ENCODE assay signal across 18 cellular contexts in genomic region chr1:168864266-168864665, GRCh38.
DNase-seq lines count a peak whose midpoint lies in the region; ATAC-seq and TF ChIP-seq lines count a peak whose summit lies in the region.
"Had no signal": no experiment of that assay in that cellular context is flagged by ENCODE, and none has a peak within 500 bp of the region (broad histone marks: within the 10 kb centered on the region; RNA-seq: fewer than 3 reads in every experiment).

No MANE protein-coding gene starts in this region.

- CTCF ChIA-PET in mammary epithelial cell (lab: Charles Lee; ENCODE audit: low non-redundant PET) = interaction anchor here (0.7 kb wide), 1 partner anchor 157 kb away, joined by 3 read pairs; no protein-coding TSS in a partner anchor

- TF ChIP-seq POLR2A in gastrocnemius medialis (IDR thresholded peaks at IDR 0.05) (no peak), tibial nerve (IDR thresholded peaks at IDR 0.05) (no peak)

- intact Hi-C loops in mammary epithelial cell (cut with micrococcal nuclease) = no loop called here
- intact Hi-C loops in gastrocnemius medialis (cut with DNase I; ENCODE audit: low total_unique reads) = no loop called here

- peaks cover 17% of the 10 kb centered on the region for H3K4me1 Mint-ChIP-seq in mesothelial cell of epicardium
- H3K4me1 Mint-ChIP-seq: B cell had no signal

- H3K4me1 ChIP-seq in BLaER1 (peaks cover 15% of the 10 kb centered on the region), mammary epithelial cell (ENCODE audit: insufficient read depth, low read length) (no peaks in the 10 kb centered on the region), gastrocnemius medialis (peaks cover 0 to 12% of the 10 kb centered on the region in 2 donors), tibial nerve (peaks cover 0 to 6% (median 0%) of the 10 kb centered on the region in 4 donors)
- H3K4me1 ChIP-seq: SJCRH30 had no signal

- DNase-seq in mammary epithelial cell (no peak), mesothelial cell of epicardium (ENCODE audit: low spot score in 2 of 2, unreplicated experiment in 2 of 2) (no peak), gastrocnemius medialis (no peak), tibial nerve (ENCODE audit: low spot score in 2 of 2) (no peak), WERI-Rb-1 (no peak), GM19240 (ENCODE audit: insufficient read length, low spot score) (no peak)
- DNase-seq: ACHN, DMS153, EL, H7, Kasumi-1, NCI-H1417, NCI-H2029, NCI-H510A treated with DMSO at 0.1 percent for 48 hours, SJCRH30 had no signal

- H3K9ac ChIP-seq in BLaER1 (no peak overlapping the region), mammary epithelial cell (ENCODE audit: insufficient read depth, low read length) (no peak overlapping the region)

- no peak overlapping the region for H3K4me3 Mint-ChIP-seq in mesothelial cell of epicardium
- H3K4me3 Mint-ChIP-seq: B cell had no signal

- H3K27ac ChIP-seq in BLaER1 (no peak overlapping the region; the same call in 1 of the 2 replicates), mammary epithelial cell (ENCODE audit: insufficient read depth, low read depth, low read length) (no peak overlapping the region), gastrocnemius medialis (peak overlapping the region; percentile 5 to 48 (median 27)), tibial nerve (no peak overlapping the region), WERI-Rb-1 (no peak overlapping the region)
- H3K27ac ChIP-seq: SJCRH30 had no signal

- peak overlapping the region; percentile 49 for H3K27ac Mint-ChIP-seq in mesothelial cell of epicardium
- H3K27ac Mint-ChIP-seq: B cell had no signal

- H3K4me2 ChIP-seq in BLaER1 (peak overlapping the region; percentile 46; the same call in 1 of the 2 replicates), mammary epithelial cell (ENCODE audit: insufficient read depth, low read depth, low read length) (no peak overlapping the region)

- H4K20me1 ChIP-seq in BLaER1 = no peaks in the 10 kb centered on the region
- H4K20me1 ChIP-seq in mammary epithelial cell (ENCODE audit: insufficient read depth, low read length) = no peaks in the 10 kb centered on the region

- no TSS peak for BruUV-seq in mammary epithelial cell (replicated peaks; lab: Mats Ljungman, UMichigan)

- ATAC-seq in gastrocnemius medialis (no peak), HG03175 (IDR thresholded peaks at IDR 0.05; ENCODE audit: unreplicated experiment) (no peak)

- peaks cover 13% of the 10 kb centered on the region for H3K9me3 ChIP-seq in BLaER1
- no peaks in the 10 kb centered on the region for H3K9me3 ChIP-seq in mammary epithelial cell (replicated peaks; ENCODE audit: insufficient read depth, low read length)
- H3K9me3 ChIP-seq in gastrocnemius medialis = no peaks in the 10 kb centered on the region
- H3K9me3 ChIP-seq in tibial nerve = peaks cover 0 to 10% (median 0%) of the 10 kb centered on the region in 4 donors
- no peaks in the 10 kb centered on the region for H3K9me3 ChIP-seq in WERI-Rb-1 (ENCODE audit: severe bottlenecking)
- H3K9me3 ChIP-seq: SJCRH30 had no signal

- no peaks in the 10 kb centered on the region for H3K36me3 ChIP-seq in BLaER1
- no peaks in the 10 kb centered on the region for H3K36me3 ChIP-seq in mammary epithelial cell (ENCODE audit: insufficient read depth, low read length)
- no peaks in the 10 kb centered on the region for H3K36me3 ChIP-seq in gastrocnemius medialis
- H3K36me3 ChIP-seq in tibial nerve = no peaks in the 10 kb centered on the region
- no peaks in the 10 kb centered on the region for H3K36me3 ChIP-seq in WERI-Rb-1
- H3K36me3 ChIP-seq: SJCRH30 had no signal

- peaks cover 5% of the 10 kb centered on the region for H3K36me3 Mint-ChIP-seq in mesothelial cell of epicardium

- no peaks in the 10 kb centered on the region for H3K27me3 Mint-ChIP-seq in mesothelial cell of epicardium (ENCODE audit: low read depth)
- H3K27me3 Mint-ChIP-seq: B cell had no signal

- H3K9me3 Mint-ChIP-seq in mesothelial cell of epicardium = peaks cover 29% of the 10 kb centered on the region

- no peaks in the 10 kb centered on the region for H3K79me2 ChIP-seq in mammary epithelial cell (ENCODE audit: insufficient read depth, low read length)

- no peak for TF ChIP-seq CTCF in mammary epithelial cell (conservative IDR thresholded peaks at IDR 0.05 in 1 of 2, IDR thresholded peaks at IDR 0.05 in 1 of 2; ENCODE audit: extremely low read depth in 1 of 2, insufficient read depth in 1 of 2, low read depth in 1 of 2, low read length in 2 of 2)
- TF ChIP-seq CTCF in mesothelial cell of epicardium (IDR thresholded peaks at IDR 0.05; ENCODE audit: unreplicated experiment) = no peak
- TF ChIP-seq CTCF in gastrocnemius medialis (IDR thresholded peaks at IDR 0.05 in 4 of 5, conservative IDR thresholded peaks at IDR 0.05 in 1 of 5) = no peak
- no peak for TF ChIP-seq CTCF in tibial nerve (IDR thresholded peaks at IDR 0.05)
- TF ChIP-seq CTCF in WERI-Rb-1 (IDR thresholded peaks at IDR 0.05; ENCODE audit: low read depth, low read length) = no peak

- peak overlapping the region; percentile 70 for H2AFZ ChIP-seq in mammary epithelial cell (ENCODE audit: low read depth, low read length)

- H3K27me3 ChIP-seq in BLaER1 = no peaks in the 10 kb centered on the region
- H3K27me3 ChIP-seq in mammary epithelial cell (ENCODE audit: insufficient read depth, low read length) = no peaks in the 10 kb centered on the region
- H3K27me3 ChIP-seq in gastrocnemius medialis = no peaks in the 10 kb centered on the region
- no peaks in the 10 kb centered on the region for H3K27me3 ChIP-seq in tibial nerve
- H3K27me3 ChIP-seq in WERI-Rb-1 (ENCODE audit: insufficient read depth, low read depth, severe bottlenecking) = no peaks in the 10 kb centered on the region
- H3K27me3 ChIP-seq: SJCRH30 had no signal

- H3K4me3 ChIP-seq in BLaER1 (no peak overlapping the region), mammary epithelial cell (replicated peaks in 1 of 3; ENCODE audit: insufficient read depth in 1 of 3, low read depth in 2 of 3, low read length in 3 of 3) (no peak overlapping the region), gastrocnemius medialis (no peak overlapping the region), tibial nerve (no peak overlapping the region), WERI-Rb-1 (ENCODE audit: low read depth, low read length) (no peak overlapping the region)
- H3K4me3 ChIP-seq: SJCRH30 had no signal

- no peak for TF ChIP-seq EP300 in tibial nerve (IDR thresholded peaks at IDR 0.05)

- in situ Hi-C loops in mammary epithelial cell (cut with MboI; ENCODE audit: low sequenced_read_pairs in 2 of 2) = no loop called here
- in situ Hi-C loops in gastrocnemius medialis (cut with MboI; ENCODE audit: low sequenced_read_pairs in 4 of 4) = no loop called here

- dilution Hi-C loops in mammary epithelial cell (cut with HindIII; ENCODE audit: low sequenced_read_pairs) = loop anchor here (5.0 kb wide), 1 partner anchor 93 kb away; no protein-coding TSS in a partner anchor

Comparison
In these comparisons a context has a peak if more than half of its experiments do, and no peak if none do; other contexts are left out.
1. H3K27ac ChIP-seq: peak in gastrocnemius medialis (4 of 4); none in BLaER1 (single experiment), mammary epithelial cell (single experiment), tibial nerve (0 of 4) and WERI-Rb-1 (single experiment).